In genomic region chr20:53681352-53682212, GRCh38 we compare ENCODE assay signal across 2 cellular contexts.
TF ChIP-seq lines count a peak whose summit lies in the region.

No MANE protein-coding gene starts in this region.

TF ChIP-seq in SK-N-SH treated with all-trans-retinoic acid at 6 μM for 48 hours, 23 proteins besides CTCF, POLR2A, EP300 and RAD21:
- TF ChIP-seq PATZ1 (CRISPR knock-in tag; IDR thresholded peaks at IDR 0.05; ENCODE audit: borderline replicate concordance) (no peak), ZNF8 (CRISPR knock-in tag; IDR thresholded peaks at IDR 0.05) (no peak), CREB5 (CRISPR knock-in tag; IDR thresholded peaks at IDR 0.05; ENCODE audit: low read depth) (no peak), ZFP30 (CRISPR knock-in tag; IDR thresholded peaks at IDR 0.05) (no peak), TCF4 (CRISPR knock-in tag; IDR thresholded peaks at IDR 0.05; ENCODE audit: borderline replicate concordance) (no peak)
TF ChIP-seq in SK-N-SH treated with all-trans-retinoic acid at 6 μM for 48 hours: peak in this region for 0.

TF ChIP-seq in K562, 482 proteins besides CTCF, POLR2A, EP300 and RAD21 (continued from another document):
- peak in 1 of 3 experiments; percentile 93; a peak in 2 of 6 replicates for TF ChIP-seq ZBTB11 (CRISPR knock-in tag; IDR thresholded peaks at IDR 0.05)
